Comparison of ENCODE assay signal across 25 cellular contexts in the genomic region with DNA sequence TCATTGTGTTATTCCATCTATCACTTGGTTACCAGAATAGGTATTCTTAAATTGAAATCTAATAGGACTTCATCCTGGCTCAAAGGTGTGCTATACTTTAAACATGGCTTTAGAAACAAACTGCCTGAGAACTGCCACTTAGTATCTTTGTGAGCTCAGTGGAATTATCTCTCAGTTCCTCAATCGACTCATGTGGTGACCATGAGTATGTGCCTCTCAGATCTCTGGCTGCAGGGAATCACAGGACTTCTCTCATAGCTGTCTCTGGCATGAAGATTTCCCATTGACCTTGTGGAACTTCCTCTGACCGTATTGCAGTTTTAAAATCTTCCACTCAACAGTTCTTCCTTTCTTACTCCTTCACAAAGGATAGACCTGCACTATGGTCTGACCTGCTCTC.
A peak's percentile ranks its signal among the peaks of the same experiment; 100 is the strongest.
DNase-seq lines count a peak whose midpoint lies in the region.
"Had no signal": no experiment of that assay in that cellular context is flagged by ENCODE, and none has a peak within 500 bp of the region (broad histone marks: within the 10 kb centered on the region; RNA-seq: fewer than 3 reads in every experiment).

No MANE protein-coding gene starts in this region.

- H3K4me1 Mint-ChIP-seq in dendritic cell treated with granulocyte-macrophage colony-stimulating factor and Interleukin-4, amounts not matched to agents 40 ng/mL and 50 ng/mL, for 4 days (ENCODE audit: low read depth) = peaks cover 70% of the 10 kb centered on the region

- intact Hi-C loops in dendritic cell treated with granulocyte-macrophage colony-stimulating factor and Interleukin-4, amounts not matched to agents 40 ng/mL and 50 ng/mL, for 4 days (cut with micrococcal nuclease) = loop anchor here (5.0 to 10.0 kb wide), 4 partner anchors 37 to 545 kb away; no protein-coding TSS in a partner anchor

- DNase-seq in Ammon's horn (ENCODE audit: low spot score) (peak; percentile 43), MV-4-11 (lab: John Stamatoyannopoulos, UW) (peak; percentile 69), medulla oblongata (ENCODE audit: extremely low spot score) (peak; percentile 60), occipital lobe (lab: John Stamatoyannopoulos, UW) (no peak), T1000 (lab: John Stamatoyannopoulos, UW) (no peak), NAMALWA (ENCODE audit: low spot score) (no peak), superior temporal gyrus (ENCODE audit: extremely low spot score) (no peak)
- DNase-seq: activated CD4-positive, alpha-beta T cell treated with anti-CD3 and anti-CD28 coated beads, Interleukin-2, amount 50 U/mL, for 48 hours; activated gamma-delta T cell treated with Interleukin-2 at 50 U/mL for 16 hours; activated T-cell treated with anti-CD3 and anti-CD28 coated beads, Interleukin-2, amount 50 U/mL, for 48 hours; caudate nucleus; CD8-positive, alpha-beta T cell; effector memory CD8-positive, alpha-beta T cell; glutamatergic neuron; H7; lower lobe of right lung; MM.1S; NCI-H1417; NCI-H2029 treated with DMSO at 0.1 percent for 48 hours; NCI-H2227 treated with DMSO at 0.1 percent for 48 hours; NCI-H526; NK-92 treated with Interleukin-12 subunit alpha and Interleukin-12 subunit beta, amount 100 ng/mL, for 24 hours; stimulated activated naive CD4-positive, alpha-beta T cell had no signal

- H3K36me3 Mint-ChIP-seq in dendritic cell treated with granulocyte-macrophage colony-stimulating factor and Interleukin-4, amounts not matched to agents 40 ng/mL and 50 ng/mL, for 4 days (ENCODE audit: low read depth) = peaks cover 15% of the 10 kb centered on the region
- H3K36me3 Mint-ChIP-seq: CD8-positive, alpha-beta T cell had no signal

- H3K9me3 Mint-ChIP-seq in dendritic cell treated with granulocyte-macrophage colony-stimulating factor and Interleukin-4, amounts not matched to agents 40 ng/mL and 50 ng/mL, for 4 days = peaks cover 14% of the 10 kb centered on the region
- H3K9me3 Mint-ChIP-seq: CD8-positive, alpha-beta T cell had no signal

- H3K27me3 Mint-ChIP-seq in dendritic cell treated with granulocyte-macrophage colony-stimulating factor and Interleukin-4, amounts not matched to agents 40 ng/mL and 50 ng/mL, for 4 days = no peaks in the 10 kb centered on the region
- H3K27me3 Mint-ChIP-seq: effector memory CD8-positive, alpha-beta T cell had no signal

- peak overlapping the region; percentile 87 for H3K27ac Mint-ChIP-seq in dendritic cell treated with granulocyte-macrophage colony-stimulating factor and Interleukin-4, amounts not matched to agents 40 ng/mL and 50 ng/mL, for 4 days
- H3K27ac Mint-ChIP-seq: CD8-positive, alpha-beta T cell; effector memory CD8-positive, alpha-beta T cell; natural killer cell treated with Interleukin-12 subunit alpha and Interleukin-12 subunit beta and Interleukin-15 and Interleukin-18, amount 100 ng/mL, for 72 hours had no signal

- H3K4me3 Mint-ChIP-seq in dendritic cell treated with granulocyte-macrophage colony-stimulating factor and Interleukin-4, amounts not matched to agents 40 ng/mL and 50 ng/mL, for 4 days = no peak overlapping the region
- H3K4me3 Mint-ChIP-seq: CD8-positive, alpha-beta T cell; effector memory CD8-positive, alpha-beta T cell; natural killer cell treated with Interleukin-12 subunit alpha and Interleukin-12 subunit beta and Interleukin-15 and Interleukin-18, amount 100 ng/mL, for 72 hours had no signal

Comparison
In these comparisons a context has a peak if more than half of its experiments do, and no peak if none do; other contexts are left out.
1. DNase-seq: peak in Ammon's horn (single experiment), MV-4-11 (single experiment) and medulla oblongata (single experiment); none in occipital lobe (single experiment), T1000 (single experiment), NAMALWA (single experiment) and superior temporal gyrus (single experiment).